In the genomic region with DNA sequence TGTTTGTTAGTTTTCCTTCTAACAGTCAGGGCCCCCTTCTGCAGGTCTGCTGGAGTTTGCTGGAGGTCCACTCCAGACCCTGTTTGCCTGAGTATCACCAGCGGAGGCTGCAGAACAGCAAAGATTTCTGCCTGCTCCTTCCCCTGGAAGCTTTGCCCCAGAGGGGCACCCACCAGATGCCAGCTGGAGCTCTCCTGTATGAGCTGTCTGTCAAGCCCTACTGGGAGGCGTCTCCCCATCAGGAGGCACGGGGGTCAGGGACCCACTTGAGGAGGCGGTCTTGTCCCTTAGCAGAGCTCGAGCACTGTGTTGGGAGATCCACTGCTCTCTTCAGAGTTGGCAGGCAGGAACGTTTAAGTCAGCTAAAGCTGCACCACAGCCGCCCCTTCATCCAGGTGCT, we compare ENCODE assay signal across 6 cellular contexts.
A peak's percentile ranks its signal among the peaks of the same experiment; 100 is the strongest.
DNase-seq lines count a peak whose midpoint lies in the region; ATAC-seq and TF ChIP-seq lines count a peak whose summit lies in the region.
"Not testable (repeated sequence)": the region's sequence is repeated elsewhere in the genome, so short reads cannot be mapped to it uniquely, and the experiment has no call there.

No MANE protein-coding gene starts in this region.

- POLR2A ChIA-PET in WTC11 (lab: Charles Lee) = not testable (repeated sequence)

- not testable (repeated sequence) for H2AFZ ChIP-seq in neuronal stem cell (ENCODE audit: low read length)

- H3K27me3 ChIP-seq in WERI-Rb-1 (ENCODE audit: insufficient read depth, low read depth, severe bottlenecking); neuronal stem cell (ENCODE audit: control insufficient read depth in 3 of 3, insufficient read depth in 3 of 3, low read depth in 1 of 3, low read length in 3 of 3): not testable (repeated sequence)

- H4K8ac ChIP-seq in neuronal stem cell (ENCODE audit: low read depth, low read length) = not testable (repeated sequence)

- H3K9me3 ChIP-seq in WERI-Rb-1 (ENCODE audit: severe bottlenecking); neuronal stem cell (replicated peaks in 1 of 2; ENCODE audit: control insufficient read depth in 2 of 2, insufficient read depth in 1 of 2, low read depth in 1 of 2, low read length in 2 of 2): not testable (repeated sequence)

- H3K27ac Mint-ChIP-seq in WTC11 = not testable (repeated sequence)

- H3K4me3 Mint-ChIP-seq in WTC11 = not testable (repeated sequence)

- H2AK5ac ChIP-seq in neuronal stem cell (ENCODE audit: low read depth, low read length) = not testable (repeated sequence)

- not testable (repeated sequence) for H3K79me1 ChIP-seq in neuronal stem cell (ENCODE audit: low read depth, low read length)

- not testable (repeated sequence) for H2BK12ac ChIP-seq in neuronal stem cell (ENCODE audit: low read length)

- not testable (repeated sequence) for H3K18ac ChIP-seq in neuronal stem cell (ENCODE audit: low read length)

- H3K9ac ChIP-seq in neuronal stem cell (ENCODE audit: low read depth, low read length, poor library complexity) = not testable (repeated sequence)

- H4K91ac ChIP-seq in neuronal stem cell (ENCODE audit: low read depth, low read length, poor library complexity) = not testable (repeated sequence)

- H3K23ac ChIP-seq in neuronal stem cell (ENCODE audit: low read depth, low read length, poor library complexity) = not testable (repeated sequence)

- not testable (repeated sequence) for H2BK5ac ChIP-seq in neuronal stem cell (ENCODE audit: low read length)

- not testable (repeated sequence) for H2BK15ac ChIP-seq in neuronal stem cell (ENCODE audit: low read length)

- peak overlapping the region; percentile 21 for H3K14ac ChIP-seq in neuronal stem cell (ENCODE audit: low read length)

- not testable (repeated sequence) for ATAC-seq in WTC11

- H3K4me1 ChIP-seq in neuronal stem cell (ENCODE audit: control insufficient read depth in 2 of 2, insufficient read depth in 1 of 2, low read depth in 1 of 2, low read length in 2 of 2) = not testable (repeated sequence)

- not testable (repeated sequence) for TF ChIP-seq CTCF in WERI-Rb-1 (IDR thresholded peaks at IDR 0.05; ENCODE audit: low read depth, low read length); WTC11 (IDR thresholded peaks at IDR 0.05)

- not testable (repeated sequence) for H2BK120ac ChIP-seq in neuronal stem cell (ENCODE audit: low read depth, low read length)

- peaks cover 37% of the 10 kb centered on the region for H3K9me3 Mint-ChIP-seq in WTC11

- not testable (repeated sequence) for H3K4me1 Mint-ChIP-seq in WTC11

- H3K27me3 Mint-ChIP-seq in WTC11 (ENCODE audit: low read depth) = not testable (repeated sequence)

- no CpG with 5 or more reads among the region's 7 CpGs for WGBS in neuronal stem cell (ENCODE audit: extremely low coverage in 2 of 2, insufficient read length in 2 of 2, insufficient replicate concordance in 1 of 2), 2 donors

- not testable (repeated sequence) for H3K36me3 ChIP-seq in WERI-Rb-1; neuronal stem cell (replicated peaks in 1 of 2; ENCODE audit: control insufficient read depth in 2 of 2, insufficient read depth in 2 of 2, low read length in 2 of 2)

- not testable (repeated sequence) for H3K4me3 ChIP-seq in WERI-Rb-1 (ENCODE audit: low read depth, low read length); neuronal stem cell (ENCODE audit: low read length in 2 of 2)

- peak; percentile 34 to 54 for DNase-seq in NCI-H524 (lab: John Stamatoyannopoulos, UW)
- peak; percentile 13 for DNase-seq in NCI-H524 treated with DMSO at 0.1 percent for 48 hours (lab: John Stamatoyannopoulos, UW)
- peak; percentile 39 for DNase-seq in WERI-Rb-1
- DNase-seq in WTC11 (ENCODE audit: low spot score) = peak; percentile 5
- DNase-seq in mesenteric fat pad (ENCODE audit: low spot score) = peak; percentile 64
- DNase-seq in neuronal stem cell (ENCODE audit: low spot score) = not testable (repeated sequence)

- CTCF ChIA-PET in WTC11 (lab: Charles Lee) = not testable (repeated sequence)

- not testable (repeated sequence) for H3K36me3 Mint-ChIP-seq in WTC11

- H3K4me2 ChIP-seq in neuronal stem cell (ENCODE audit: insufficient read depth, low read length, poor library complexity, severe bottlenecking) = not testable (repeated sequence)

- H3K4ac ChIP-seq in neuronal stem cell (ENCODE audit: low read length) = not testable (repeated sequence)

- peak overlapping the region; percentile 29; the same call in 1 of the 2 replicates for H3K27ac ChIP-seq in WERI-Rb-1
- H3K27ac ChIP-seq in neuronal stem cell (replicated peaks; ENCODE audit: low read length) = not testable (repeated sequence)
